ENCODE assay signal across 16 cellular contexts in the genomic region with DNA sequence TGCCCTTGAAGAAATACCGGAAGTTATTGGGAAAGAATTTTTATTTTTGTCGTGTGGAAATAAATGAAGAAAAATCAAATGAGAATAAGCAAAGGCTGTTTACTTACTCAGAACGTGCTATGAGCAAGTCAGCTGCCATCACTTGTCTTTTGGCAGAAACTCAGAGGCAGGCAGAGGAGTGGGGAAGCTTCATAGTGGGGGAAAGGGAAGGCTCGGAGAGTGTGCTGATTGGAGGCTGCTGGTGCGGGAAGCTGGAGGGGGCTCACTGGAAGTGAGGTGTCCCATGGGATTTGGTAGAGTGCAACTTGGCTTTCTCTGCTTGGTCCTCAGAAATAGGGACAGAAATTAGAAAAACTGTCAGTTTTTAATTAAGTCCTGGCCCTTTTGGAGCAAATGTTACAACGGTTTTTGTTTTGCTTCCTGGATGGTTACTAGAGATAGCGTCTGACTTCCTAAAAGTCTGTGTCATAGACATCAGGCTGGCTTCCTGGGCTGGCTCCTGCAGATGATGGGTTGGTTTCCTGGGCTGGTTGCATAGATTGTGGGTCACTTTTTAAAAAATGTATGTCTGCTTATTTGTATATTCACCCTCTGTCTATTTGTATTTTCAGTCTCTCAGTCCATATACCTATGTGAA.
DNase-seq lines count a peak whose midpoint lies in the region; ATAC-seq, FAIRE-seq and TF ChIP-seq lines count a peak whose summit lies in the region.
"Had no signal": no experiment of that assay in that cellular context is flagged by ENCODE, and none has a peak within 500 bp of the region (broad histone marks: within the 10 kb centered on the region; RNA-seq: fewer than 3 reads in every experiment).

No MANE protein-coding gene starts in this region.

- H3K27me3 ChIP-seq in GM12878 (replicated peaks in 1 of 2; ENCODE audit: control insufficient read depth in 2 of 2, insufficient read depth in 2 of 2, low read length in 1 of 2) = no peaks in the 10 kb centered on the region
- H3K27me3 ChIP-seq: left lung, ovary had no signal

- H3K4me1 Mint-ChIP-seq in HFFc6 (ENCODE audit: low read depth) = peaks cover 57% of the 10 kb centered on the region

- WGBS in GM12878 (ENCODE audit: insufficient coverage, insufficient replicate concordance, low lambda C conversion rate, missing lambda C conversion rate) = 40% methylated on average over 7 of the region's 7 CpGs
- 69 to 70% methylated on average over 5 to 7 of the region's 7 CpGs for WGBS in mesodermal cell (ENCODE audit: insufficient coverage in 2 of 2), 2 experiments

- H3K27me3 Mint-ChIP-seq in HFFc6 (ENCODE audit: insufficient read depth) = no peaks in the 10 kb centered on the region

- H3K27ac Mint-ChIP-seq in HFFc6 = peak overlapping the region; percentile 88

- CTCF ChIA-PET in GM12878 (lab: Yijun Ruan, JAX) = interaction anchor here (1.2 to 1.8 kb wide), 3 partner anchors 10 to 37 kb away, joined by 3 to 8 read pairs (median 6); no protein-coding TSS in a partner anchor

- no peak for FAIRE-seq in GM12878 (lab: Jason Lieb, UNC)

- intact Hi-C loops in GM12878 (cut with micrococcal nuclease; ENCODE audit: unreplicated experiment) = no loop called here

- RAD21 ChIA-PET in GM12878 (lab: Charles Lee; ENCODE audit: unreplicated experiment) = interaction anchor here (1.6 to 2.3 kb wide), 2 partner anchors 36 to 51 kb away, joined by 7 to 17 read pairs; no protein-coding TSS in a partner anchor

- no peak for TF ChIP-seq EP300 in GM12878 (IDR thresholded peaks at IDR 0.05; ENCODE audit: borderline replicate concordance in 1 of 2, control insufficient read depth in 1 of 2, low read depth in 2 of 2, low read length in 2 of 2)

- DNase-seq in AG20443 (ENCODE audit: low spot score) (peak; percentile 43), HFFc6 (no peak), GM12878 (ENCODE audit: low read depth, low spot score) (no peak), NCI-H748 (lab: John Stamatoyannopoulos, UW; ENCODE audit: unreplicated experiment) (no peak), NCI-H2081 treated with DMSO at 0.1 percent for 48 hours (lab: John Stamatoyannopoulos, UW) (no peak)
- DNase-seq: activated T-cell treated with anti-CD3 and anti-CD28 coated beads for 4 hours; dermis blood vessel endothelial cell; head of caudate nucleus; NCI-H526 treated with DMSO at 0.1 percent for 48 hours; SIG-M5; stimulated activated CD4-positive, alpha-beta T cell treated with anti-CD3 and anti-CD28 coated beads, Interleukin-1b, Interleukin-23, amount 100 ng/mL, for 48 hours had no signal

- H3K4me3 ChIP-seq in GM12878 = no peak overlapping the region
- no peak overlapping the region for H3K4me3 ChIP-seq in mesodermal cell (ENCODE audit: extremely low read depth, insufficient read depth, low read length, poor library complexity, severe bottlenecking)
- H3K4me3 ChIP-seq: left lung, ovary had no signal

- no peaks in the 10 kb centered on the region for H3K79me2 ChIP-seq in GM12878 (ENCODE audit: control insufficient read depth, insufficient read depth, low read length)

- no peaks in the 10 kb centered on the region for H3K9me3 Mint-ChIP-seq in HFFc6

- no peaks in the 10 kb centered on the region for H4K20me1 ChIP-seq in GM12878 (ENCODE audit: control insufficient read depth, insufficient read depth)

- H2AFZ ChIP-seq in GM12878 (ENCODE audit: control insufficient read depth, low read depth, low read length) = no peak overlapping the region

- TF ChIP-seq RAD21 in GM12878 (IDR thresholded peaks at IDR 0.05; ENCODE audit: insufficient read depth, low read depth, low read length) = no peak

- H3K9me3 ChIP-seq in GM12878 (replicated peaks; ENCODE audit: control insufficient read depth, insufficient read depth, low read length) (no peaks in the 10 kb centered on the region), mesodermal cell (ENCODE audit: control insufficient read depth, low read length) (no peaks in the 10 kb centered on the region)
- H3K9me3 ChIP-seq: left lung, ovary had no signal

- H3K27ac ChIP-seq in GM12878 (ENCODE audit: control insufficient read depth, insufficient read depth) (no peak overlapping the region), mesodermal cell (ENCODE audit: low read depth, low read length, severe bottlenecking) (peak overlapping the region; percentile 76)
- H3K27ac ChIP-seq: ovary had no signal

- 0 out of 2 replicates have a peak, but pooled peaks cover 2% of the 10 kb centered on the region for H3K36me3 Mint-ChIP-seq in HFFc6 (ENCODE audit: low read depth)

- no peak for TF ChIP-seq CTCF in HFFc6 (IDR thresholded peaks at IDR 0.05)
- TF ChIP-seq CTCF in GM12878 (IDR thresholded peaks at IDR 0.05 in 2 of 3, conservative IDR thresholded peaks at IDR 0.05 in 1 of 3; ENCODE audit: control insufficient read depth in 2 of 3, extremely low read depth in 1 of 3, insufficient read depth in 1 of 3, low read depth in 3 of 3, low read length in 3 of 3) = no peak

- SMC1A ChIA-PET in GM12878 (lab: Charles Lee; ENCODE audit: uncharacterized antibody, unreplicated experiment) = interaction anchor here (0.7 to 2.0 kb wide), 4 partner anchors 10 to 117 kb away, joined by 3 to 12 read pairs (median 6); no protein-coding TSS in a partner anchor

- no peak for ATAC-seq in GM12878
- no peak for ATAC-seq in HG03354 (IDR thresholded peaks at IDR 0.05; ENCODE audit: poor library complexity, severe bottlenecking, unreplicated experiment)
- ATAC-seq in GM21515 (IDR thresholded peaks at IDR 0.05; ENCODE audit: unreplicated experiment) = no peak
- ATAC-seq: left lung had no signal

- BruUV-seq in GM12878 (replicated peaks; lab: Mats Ljungman, UMichigan) = no TSS peak

- H3K4me3 Mint-ChIP-seq in HFFc6 = peak overlapping the region; percentile 72

- in situ Hi-C loops in GM12878 (cut with MboI) = no loop called here

- POLR2A ChIA-PET in GM12878 (lab: Charles Lee) = no interaction called here

- H3K9ac ChIP-seq in GM12878 (ENCODE audit: control insufficient read depth, insufficient read depth, low read length) = no peak overlapping the region

- TF ChIP-seq POLR2A in GM12878 (IDR thresholded peaks at IDR 0.05; ENCODE audit: low read depth, low read length) = no peak

- H3K4me1 ChIP-seq in GM12878 (ENCODE audit: control insufficient read depth, insufficient read depth, low read length) = no peaks in the 10 kb centered on the region
- H3K4me1 ChIP-seq in mesodermal cell (ENCODE audit: control insufficient read depth, insufficient read depth, low read length, poor library complexity, severe bottlenecking) = peaks cover 59% of the 10 kb centered on the region

- no peaks in the 10 kb centered on the region for H3K36me3 ChIP-seq in GM12878 (ENCODE audit: control insufficient read depth in 2 of 2, insufficient read depth in 2 of 2, low read length in 1 of 2)
- H3K36me3 ChIP-seq in mesodermal cell (ENCODE audit: control insufficient read depth, insufficient read depth, low read length) = no peaks in the 10 kb centered on the region
- H3K36me3 ChIP-seq: left lung, ovary had no signal

- H3K4me2 ChIP-seq in GM12878 (ENCODE audit: control insufficient read depth, insufficient read depth) = no peak overlapping the region

TF ChIP-seq in GM12878, 131 proteins besides CTCF, POLR2A, EP300 and RAD21:
- TF ChIP-seq, protein P1, sequence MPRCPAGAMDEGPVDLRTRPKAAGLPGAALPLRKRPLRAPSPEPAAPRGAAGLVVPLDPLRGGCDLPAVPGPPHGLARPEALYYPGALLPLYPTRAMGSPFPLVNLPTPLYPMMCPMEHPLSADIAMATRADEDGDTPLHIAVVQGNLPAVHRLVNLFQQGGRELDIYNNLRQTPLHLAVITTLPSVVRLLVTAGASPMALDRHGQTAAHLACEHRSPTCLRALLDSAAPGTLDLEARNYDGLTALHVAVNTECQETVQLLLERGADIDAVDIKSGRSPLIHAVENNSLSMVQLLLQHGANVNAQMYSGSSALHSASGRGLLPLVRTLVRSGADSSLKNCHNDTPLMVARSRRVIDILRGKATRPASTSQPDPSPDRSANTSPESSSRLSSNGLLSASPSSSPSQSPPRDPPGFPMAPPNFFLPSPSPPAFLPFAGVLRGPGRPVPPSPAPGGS (IDR thresholded peaks at IDR 0.05; ENCODE audit: borderline replicate concordance, insufficient read depth, low read depth, low read length, poor library complexity, severe bottlenecking) = no peak
- TF ChIP-seq MLLT1 (IDR thresholded peaks at IDR 0.05) = 0 out of 2 replicates have a peak, but pooled peaks have one; percentile 1
